In genomic region chr1:245043617-245043952, GRCh38 we compare ENCODE assay signal across 23 cellular contexts.
"Had no signal": no experiment of that assay in that cellular context is flagged by ENCODE, and none has a peak within 500 bp of the region (broad histone marks: within the 10 kb centered on the region; RNA-seq: fewer than 3 reads in every experiment).

No MANE protein-coding gene starts in this region.

- DNase-seq: activated CD4-positive, alpha-beta T cell treated with anti-CD3 and anti-CD28 coated beads for 4 hours; activated CD4-positive, alpha-beta T cell treated with anti-CD3 and anti-CD28 coated beads, Interleukin-2, amount 50 U/mL, for 48 hours; activated CD4-positive, CD25-positive, alpha-beta regulatory T cell; activated CD8-positive, alpha-beta memory T cell treated with anti-CD3 and anti-CD28 coated beads, Interleukin-2, amount 50 U/mL, for 48 hours; activated naive CD4-positive, alpha-beta T cell treated with Interleukin-2 at 50 U/mL for 16 hours; activated naive CD8-positive, alpha-beta T cell treated with anti-CD3 and anti-CD28 coated beads for 36 hours; activated T-cell treated with anti-CD3 and anti-CD28 coated beads, Interleukin-2, amount 50 U/mL, for 4 hours; cortex of kidney; foreskin melanocyte; glutamatergic neuron; naive thymus-derived CD4-positive, alpha-beta T cell; occipital lobe; posterior cingulate gyrus; spleen; stimulated activated CD4-positive, alpha-beta T cell treated with anti-CD3 and anti-CD28 coated beads, Interleukin-4, amount 100 ng/mL, for 1 hour; SW 1271; T-helper 17 cell; testis; upper lobe of right lung had no signal

- ATAC-seq: activated T-cell treated with anti-CD3 and anti-CD28 coated beads, Interleukin-2, amount 50 U/mL, for 4 hours; upper lobe of right lung had no signal

- H3K27ac ChIP-seq: spleen, testis, upper lobe of right lung had no signal

- H3K36me3 ChIP-seq: spleen, upper lobe of right lung had no signal

- H3K9me3 ChIP-seq: testis, upper lobe of right lung had no signal

- H3K4me1 ChIP-seq: testis, upper lobe of right lung had no signal

- FAIRE-seq: astrocyte, endometrium, islet of Langerhans had no signal

- H3K4me3 ChIP-seq: lung, spleen, testis, upper lobe of right lung had no signal

- H3K27me3 ChIP-seq: spleen, testis, upper lobe of right lung had no signal
